Comparison of ENCODE assay signal across 13 cellular contexts in genomic region chr14:59454131-59454530, GRCh38. TPM values are rescaled to one million over a fixed set of nuclear protein-coding genes. Genes with fewer than 3 reads are reported as not detected.
DNase-seq lines count a peak whose midpoint lies in the region; ATAC-seq and TF ChIP-seq lines count a peak whose summit lies in the region.
"Had no signal": no experiment of that assay in that cellular context is flagged by ENCODE, and none has a peak within 500 bp of the region (broad histone marks: within the 10 kb centered on the region; RNA-seq: fewer than 3 reads in every experiment).

No MANE protein-coding gene starts in this region.

- H3K27ac Mint-ChIP-seq in MCF 10A (ENCODE audit: low read depth, unreplicated experiment) (no peak overlapping the region), natural killer cell (no peak overlapping the region)
- no peak overlapping the region for H3K27ac Mint-ChIP-seq in activated CD4-positive, alpha-beta memory T cell treated with anti-CD3 and anti-CD28 coated beads, Interleukin-2, amount 10 ng/mL, durations not matched to agents 7 days and 5 days
- H3K27ac Mint-ChIP-seq: activated naive CD4-positive, alpha-beta T cell treated with anti-CD3 and anti-CD28 coated beads for 36 hours had no signal

- no peak for TF ChIP-seq POLR2A in breast epithelium (IDR thresholded peaks at IDR 0.05)

- H3K4me1 Mint-ChIP-seq in MCF 10A (ENCODE audit: insufficient read depth, unreplicated experiment) (no peaks in the 10 kb centered on the region), natural killer cell (no peaks in the 10 kb centered on the region)
- no peaks in the 10 kb centered on the region for H3K4me1 Mint-ChIP-seq in activated CD4-positive, alpha-beta memory T cell treated with anti-CD3 and anti-CD28 coated beads, Interleukin-2, amount 10 ng/mL, durations not matched to agents 7 days and 5 days

- H4K20me1 ChIP-seq in mammary epithelial cell (ENCODE audit: insufficient read depth, low read length) = no peaks in the 10 kb centered on the region

- 0% methylated on average over 2 of the region's 2 CpGs for WGBS in mammary epithelial cell (ENCODE audit: low coverage, missing lambda C conversion rate)

- DNase-seq in MCF 10A (ENCODE audit: unreplicated experiment) (peak; percentile 64), breast epithelium (ENCODE audit: low spot score in 2 of 2) (no peak), mammary epithelial cell (peak; percentile 85), hepatic stellate cell (ENCODE audit: low spot score) (peak; percentile 75), natural killer cell (no peak), ureter (ENCODE audit: low spot score) (no peak)
- no peak for DNase-seq in activated CD4-positive, alpha-beta memory T cell treated with anti-CD3 and anti-CD28 coated beads, Interleukin-2, amount 10 ng/mL, durations not matched to agents 7 days and 5 days
- DNase-seq: 8988T; activated CD4-positive, CD25-positive, alpha-beta regulatory T cell; activated naive CD4-positive, alpha-beta T cell treated with anti-CD3 and anti-CD28 coated beads for 36 hours; NCI-H146; OCI-M1 had no signal

- H2AFZ ChIP-seq in mammary epithelial cell (ENCODE audit: low read depth, low read length) = no peak overlapping the region

- H3K4me3 ChIP-seq in breast epithelium = no peak overlapping the region
- H3K4me3 ChIP-seq in mammary epithelial cell (replicated peaks in 1 of 3; ENCODE audit: insufficient read depth in 1 of 3, low read depth in 2 of 3, low read length in 3 of 3) = no peak overlapping the region

- H3K4me2 ChIP-seq in mammary epithelial cell (ENCODE audit: insufficient read depth, low read depth, low read length) = peak overlapping the region; percentile 20

- ATAC-seq in GM21576 (IDR thresholded peaks at IDR 0.05; ENCODE audit: unreplicated experiment) (no peak), natural killer cell (no peak)

- H3K27me3 Mint-ChIP-seq in MCF 10A (ENCODE audit: insufficient read depth, unreplicated experiment) = no peaks in the 10 kb centered on the region
- no peaks in the 10 kb centered on the region for H3K27me3 Mint-ChIP-seq in activated CD4-positive, alpha-beta memory T cell treated with anti-CD3 and anti-CD28 coated beads, Interleukin-2, amount 10 ng/mL, durations not matched to agents 7 days and 5 days
- no peaks in the 10 kb centered on the region for H3K27me3 Mint-ChIP-seq in natural killer cell (ENCODE audit: low read depth in 2 of 2)

- intact Hi-C loops in MCF 10A (cut with micrococcal nuclease) = no loop called here
- intact Hi-C loops in breast epithelium (cut with DNase I; ENCODE audit: low total_unique reads) = no loop called here
- intact Hi-C loops in mammary epithelial cell (cut with micrococcal nuclease) = no loop called here
- intact Hi-C loops in natural killer cell (cut with micrococcal nuclease) = no loop called here

- H3K9me3 Mint-ChIP-seq in MCF 10A (ENCODE audit: unreplicated experiment) (peaks cover 7% of the 10 kb centered on the region), natural killer cell (no peaks in the 10 kb centered on the region)
- H3K9me3 Mint-ChIP-seq in activated CD4-positive, alpha-beta memory T cell treated with anti-CD3 and anti-CD28 coated beads, Interleukin-2, amount 10 ng/mL, durations not matched to agents 7 days and 5 days = no peaks in the 10 kb centered on the region
- H3K9me3 Mint-ChIP-seq: activated naive CD4-positive, alpha-beta T cell treated with anti-CD3 and anti-CD28 coated beads for 36 hours had no signal

- BruUV-seq in MCF 10A (replicated peaks; lab: Mats Ljungman, UMichigan) = no TSS peak
- no TSS peak for BruUV-seq in mammary epithelial cell (replicated peaks; lab: Mats Ljungman, UMichigan)

- no peak overlapping the region for H3K4me3 Mint-ChIP-seq in MCF 10A (ENCODE audit: unreplicated experiment)
- H3K4me3 Mint-ChIP-seq in activated CD4-positive, alpha-beta memory T cell treated with anti-CD3 and anti-CD28 coated beads, Interleukin-2, amount 10 ng/mL, durations not matched to agents 7 days and 5 days = no peak overlapping the region
- H3K4me3 Mint-ChIP-seq in natural killer cell = no peak overlapping the region
- H3K4me3 Mint-ChIP-seq: activated naive CD4-positive, alpha-beta T cell treated with anti-CD3 and anti-CD28 coated beads for 36 hours had no signal

- no peaks in the 10 kb centered on the region for H3K36me3 ChIP-seq in breast epithelium
- H3K36me3 ChIP-seq in mammary epithelial cell (ENCODE audit: insufficient read depth, low read length) = no peaks in the 10 kb centered on the region

- H3K4me1 ChIP-seq in breast epithelium (no peaks in the 10 kb centered on the region), mammary epithelial cell (ENCODE audit: insufficient read depth, low read length) (peaks cover 9% of the 10 kb centered on the region)

- POLR2A ChIA-PET in MCF 10A (lab: Yijun Ruan, JAX) = no interaction called here
- POLR2A ChIA-PET in activated CD4-positive, alpha-beta memory T cell treated with anti-CD3 and anti-CD28 coated beads, Interleukin-2, amount 10 ng/mL, durations not matched to agents 7 days and 5 days (lab: Charles Lee) = no interaction called here

- in situ Hi-C loops in mammary epithelial cell (cut with MboI; ENCODE audit: low sequenced_read_pairs in 2 of 2) = no loop called here

- CTCF ChIA-PET in MCF 10A (lab: Yijun Ruan, JAX) (interaction anchor here (1.4 kb wide), 1 partner anchor 328 kb away, joined by 4 read pairs; no protein-coding TSS in a partner anchor), mammary epithelial cell (lab: Charles Lee; ENCODE audit: low non-redundant PET) (no interaction called here)
- CTCF ChIA-PET in activated CD4-positive, alpha-beta memory T cell treated with anti-CD3 and anti-CD28 coated beads, Interleukin-2, amount 10 ng/mL, durations not matched to agents 7 days and 5 days (lab: Charles Lee) = interaction anchor here (2.3 kb wide), 1 partner anchor 10 kb away, joined by 5 read pairs; no protein-coding TSS in a partner anchor

- peak overlapping the region in 1 of 2 donors; percentile 46 for H3K27ac ChIP-seq in breast epithelium
- H3K27ac ChIP-seq in mammary epithelial cell (ENCODE audit: insufficient read depth, low read depth, low read length) = no peak overlapping the region

- H3K36me3 Mint-ChIP-seq in MCF 10A (ENCODE audit: insufficient read depth, unreplicated experiment) (peaks cover 64% of the 10 kb centered on the region), natural killer cell (no peaks in the 10 kb centered on the region)
- H3K36me3 Mint-ChIP-seq in activated CD4-positive, alpha-beta memory T cell treated with anti-CD3 and anti-CD28 coated beads, Interleukin-2, amount 10 ng/mL, durations not matched to agents 7 days and 5 days (ENCODE audit: low read depth) = no peaks in the 10 kb centered on the region

- H3K27me3 ChIP-seq in breast epithelium (no peaks in the 10 kb centered on the region), mammary epithelial cell (ENCODE audit: insufficient read depth, low read length) (no peaks in the 10 kb centered on the region)

- no peak for TF ChIP-seq CTCF in MCF 10A (IDR thresholded peaks at IDR 0.05; ENCODE audit: unreplicated experiment)
- no peak for TF ChIP-seq CTCF in breast epithelium (IDR thresholded peaks at IDR 0.05)
- TF ChIP-seq CTCF in mammary epithelial cell (conservative IDR thresholded peaks at IDR 0.05 in 1 of 2, IDR thresholded peaks at IDR 0.05 in 1 of 2; ENCODE audit: extremely low read depth in 1 of 2, insufficient read depth in 1 of 2, low read depth in 1 of 2, low read length in 2 of 2) = no peak
- TF ChIP-seq CTCF in natural killer cell (IDR thresholded peaks at IDR 0.05) = no peak

- dilution Hi-C loops in mammary epithelial cell (cut with HindIII; ENCODE audit: low sequenced_read_pairs) = no loop called here

- H3K9me3 ChIP-seq in breast epithelium = no peaks in the 10 kb centered on the region
- H3K9me3 ChIP-seq in mammary epithelial cell (replicated peaks; ENCODE audit: insufficient read depth, low read length) = no peaks in the 10 kb centered on the region

- no peaks in the 10 kb centered on the region for H3K79me2 ChIP-seq in mammary epithelial cell (ENCODE audit: insufficient read depth, low read length)

- no peak overlapping the region for H3K9ac ChIP-seq in mammary epithelial cell (ENCODE audit: insufficient read depth, low read length)

RNA-seq across cellular contexts. Expression of gene GPR135, which starts 11.0 kb away (rescaled TPM):
- total RNA-seq in MCF 10A (2022) (7.6 and 7.7 TPM in 2 replicates), breast epithelium (1 to 10 TPM; 4.4 to 5.9 (median 5.1) TPM), mammary epithelial cell (1 to 10 TPM; 3.3 to 4.8 TPM), natural killer cell (1 to 10 TPM; 1.3 to 1.8 (median 1.8) TPM), ureter (6.5 TPM)
- 0.28 TPM for polyA plus RNA-seq in mammary epithelial cell
- polyA minus RNA-seq in mammary epithelial cell = not detected
- 1 to 10 TPM in 1 of 2 experiments, under 1 TPM in 1; 0.95 to 1.0 TPM for total RNA-seq in activated CD4-positive, alpha-beta memory T cell treated with anti-CD3 and anti-CD28 coated beads, Interleukin-2, amount 10 ng/mL, durations not matched to agents 7 days and 5 days

RNA-seq across cellular contexts. Expression of gene L3HYPDH, which starts 30.1 kb away (rescaled TPM):
- total RNA-seq in MCF 10A (2022) (32.5 and 35.0 TPM in 2 replicates), breast epithelium (10 to 100 TPM; 56.5 to 74.4 (median 70.9) TPM), mammary epithelial cell (10 to 100 TPM; 23.4 to 30.2 TPM), natural killer cell (10 to 100 TPM; 13.3 to 18.8 (median 16.5) TPM), ureter (31.3 TPM)
- polyA plus RNA-seq in mammary epithelial cell = 14.8 TPM
- not detected for polyA minus RNA-seq in mammary epithelial cell
- 10 to 100 TPM; 15.6 to 17.4 TPM for total RNA-seq in activated CD4-positive, alpha-beta memory T cell treated with anti-CD3 and anti-CD28 coated beads, Interleukin-2, amount 10 ng/mL, durations not matched to agents 7 days and 5 days

RNA-seq across cellular contexts. Expression of gene JKAMP, which starts 30.2 kb away (rescaled TPM):
- 29.7 and 35.8 TPM in 2 replicates for total RNA-seq in MCF 10A (2022)
- 10 to 100 TPM; 53.4 to 74.8 (median 64.8) TPM for total RNA-seq in breast epithelium
- 10 to 100 TPM; 36.6 to 99.9 TPM for total RNA-seq in mammary epithelial cell
- 78.8 TPM for polyA plus RNA-seq in mammary epithelial cell
- polyA minus RNA-seq in mammary epithelial cell = 78.0 TPM
- 10 to 100 TPM; 31.1 to 31.5 TPM for total RNA-seq in activated CD4-positive, alpha-beta memory T cell treated with anti-CD3 and anti-CD28 coated beads, Interleukin-2, amount 10 ng/mL, durations not matched to agents 7 days and 5 days
- 10 to 100 TPM; 18.8 to 25.0 (median 20.5) TPM for total RNA-seq in natural killer cell
- 29.5 TPM for total RNA-seq in ureter

Comparison
In these comparisons a context has a peak if more than half of its experiments do, and no peak if none do; other contexts are left out.
1. DNase-seq: peak in MCF 10A (single experiment), mammary epithelial cell (single experiment) and hepatic stellate cell (single experiment); none in breast epithelium (0 of 2), activated CD4-positive, alpha-beta memory T cell treated with anti-CD3 and anti-CD28 coated beads, Interleukin-2, amount 10 ng/mL, durations not matched to agents 7 days and 5 days (single experiment), natural killer cell (single experiment) and ureter (single experiment).